29 cellular contexts compared by ENCODE assay signal in genomic region chr12:58601529-58601928, GRCh38.
"Had no signal": no experiment of that assay in that cellular context is flagged by ENCODE, and none has a peak within 500 bp of the region (broad histone marks: within the 10 kb centered on the region; RNA-seq: fewer than 3 reads in every experiment).

No MANE protein-coding gene starts in this region.

- DNase-seq: dermis blood vessel endothelial cell; effector memory CD4-positive, alpha-beta T cell; foreskin keratinocyte; glutamatergic neuron; hypothalamus; immature natural killer cell; islet precursor cell; kidney glomerular epithelial cell; left colon; left ventricle myocardium superior; lower lobe of right lung; mucosa of descending colon; naive thymus-derived CD4-positive, alpha-beta T cell; nucleus accumbens; posterior cingulate gyrus; psoas muscle; right cardiac atrium; spleen; stimulated activated CD4-positive, alpha-beta T cell treated with anti-CD3 and anti-CD28 coated beads, Interleukin-4, amount 100 ng/mL, for 4 hours; stimulated activated naive CD8-positive, alpha-beta T cell treated with anti-CD3 and anti-CD28 coated beads, Interleukin-15, Interleukin-2, amounts not matched to agents 100 U/mL and 50 U/mL, for 24 hours; substantia nigra; testis; tibial artery had no signal

- H3K36me3 ChIP-seq: esophagus muscularis mucosa, gastroesophageal sphincter, lower lobe of right lung, spleen, tibial artery had no signal

- H3K4me1 ChIP-seq: esophagus muscularis mucosa, foreskin keratinocyte, gastroesophageal sphincter, lower lobe of right lung, psoas muscle, spleen, testis, tibial artery had no signal

- H3K27ac ChIP-seq: coronary artery, esophagus muscularis mucosa, foreskin keratinocyte, gastroesophageal sphincter, lower lobe of right lung, psoas muscle, skin epidermis, spleen, testis, tibial artery had no signal

- ATAC-seq: foreskin keratinocyte; gastroesophageal sphincter; left colon; left ventricle myocardium superior; lower lobe of right lung; mucosa of descending colon; naive thymus-derived CD4-positive, alpha-beta T cell; psoas muscle; right cardiac atrium; stimulated activated memory B cell treated with anti-CD40 and anti-IgM and Interleukin-4, amounts not matched to agents 10 μg/mL and 1 μg/mL and 100 μg/mL, for 72 hours; stimulated activated naive CD8-positive, alpha-beta T cell treated with anti-CD3 and anti-CD28 coated beads, Interleukin-15, Interleukin-2, amounts not matched to agents 100 U/mL and 50 U/mL, for 24 hours had no signal

- FAIRE-seq: endothelial cell of umbilical vein had no signal

- H3K9me3 ChIP-seq: esophagus muscularis mucosa, gastroesophageal sphincter, lower lobe of right lung, mucosa of descending colon, psoas muscle, testis, tibial artery had no signal

- H3K27me3 ChIP-seq: esophagus muscularis mucosa, foreskin keratinocyte, gastroesophageal sphincter, spleen, testis, tibial artery had no signal

- H3K4me3 ChIP-seq: coronary artery, esophagus muscularis mucosa, gastroesophageal sphincter, lower lobe of right lung, mucosa of descending colon, psoas muscle, skin epidermis, spleen, testis, tibial artery had no signal
